Comparison of ENCODE assay signal across 10 cellular contexts in the genomic region with DNA sequence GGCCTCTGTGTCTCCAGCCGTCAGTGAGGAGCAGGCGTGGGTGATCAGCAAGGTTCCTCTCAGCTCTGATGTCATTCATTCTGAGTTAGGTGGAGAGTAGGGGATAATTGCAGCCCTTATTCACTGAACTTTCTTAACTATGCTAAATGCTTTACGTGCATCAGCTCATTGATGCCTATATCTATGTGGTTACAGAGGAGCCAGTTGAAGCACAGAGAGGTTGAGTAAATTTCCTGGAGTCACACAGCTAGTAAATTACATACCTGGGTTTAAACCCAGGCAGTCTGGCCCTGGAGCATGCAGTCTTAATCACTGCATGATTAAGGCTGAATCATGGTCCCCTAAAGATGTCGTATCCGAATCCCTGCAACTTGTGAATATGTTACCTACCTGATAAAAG.
DNase-seq lines count a peak whose midpoint lies in the region; ATAC-seq, FAIRE-seq and TF ChIP-seq lines count a peak whose summit lies in the region.
"Had no signal": no experiment of that assay in that cellular context is flagged by ENCODE, and none has a peak within 500 bp of the region (broad histone marks: within the 10 kb centered on the region; RNA-seq: fewer than 3 reads in every experiment).

No MANE protein-coding gene starts in this region.

- H3K27ac Mint-ChIP-seq in activated CD4-positive, alpha-beta T cell treated with anti-CD3 and anti-CD28 coated beads for 36 hours, result peak overlapping the region; percentile 100
- H3K27ac Mint-ChIP-seq in stimulated activated naive CD8-positive, alpha-beta T cell treated with anti-CD3 and anti-CD28 coated beads, Interleukin-15, Interleukin-2, amounts not matched to agents 100 ng/mL and 50 ng/mL, for 24 hours, result peak overlapping the region; percentile 99

- DNase-seq in activated CD4-positive, alpha-beta T cell treated with anti-CD3 and anti-CD28 coated beads for 36 hours, result peak; percentile 63
- no peak for DNase-seq in activated CD4-positive, alpha-beta T cell treated with anti-CD3 and anti-CD28 coated beads, Interleukin-2, amount 50 U/mL, for 1 hour
- DNase-seq in PC-9 (no peak), H1 (ENCODE audit: low read depth in 1 of 2, low spot score in 2 of 2) (no peak), SW480 (ENCODE audit: low spot score) (no peak), SKM-1 (lab: John Stamatoyannopoulos, UW; ENCODE audit: unreplicated experiment) (no peak)

- H4K5ac ChIP-seq in H1 (ENCODE audit: insufficient read length, low read depth, low read length), result no peak overlapping the region

- no peak overlapping the region for H3K56ac ChIP-seq in H1 (replicated peaks; ENCODE audit: insufficient read length, low read depth, low read length)

- no peak overlapping the region for H2BK120ac ChIP-seq in H1 (replicated peaks; ENCODE audit: low read depth, low read length)

- peaks cover 71% of the 10 kb centered on the region for H3K4me1 Mint-ChIP-seq in activated CD4-positive, alpha-beta T cell treated with anti-CD3 and anti-CD28 coated beads for 36 hours
- peaks cover 91% of the 10 kb centered on the region for H3K4me1 Mint-ChIP-seq in stimulated activated naive CD8-positive, alpha-beta T cell treated with anti-CD3 and anti-CD28 coated beads, Interleukin-15, Interleukin-2, amounts not matched to agents 100 ng/mL and 50 ng/mL, for 24 hours (ENCODE audit: low read depth)

- FAIRE-seq in H1 (lab: Jason Lieb, UNC), result no peak
- FAIRE-seq: islet of Langerhans had no signal

- H3K9me2 ChIP-seq in PC-9 (ENCODE audit: insufficient read depth), result no peaks in the 10 kb centered on the region

- H3K27me3 Mint-ChIP-seq in activated CD4-positive, alpha-beta T cell treated with anti-CD3 and anti-CD28 coated beads for 36 hours, result peaks cover 2% of the 10 kb centered on the region
- H3K27me3 Mint-ChIP-seq in stimulated activated naive CD8-positive, alpha-beta T cell treated with anti-CD3 and anti-CD28 coated beads, Interleukin-15, Interleukin-2, amounts not matched to agents 100 ng/mL and 50 ng/mL, for 24 hours, result peaks cover 9% of the 10 kb centered on the region

- no peak for TF ChIP-seq POLR2A in H1 (IDR thresholded peaks at IDR 0.05; ENCODE audit: control extremely low read depth in 1 of 2, low read depth in 2 of 2, low read length in 2 of 2)

- H3K23me2 ChIP-seq in H1 (ENCODE audit: low read depth, low read length), result no peaks in the 10 kb centered on the region

- H2BK15ac ChIP-seq in H1 (ENCODE audit: low read length), result no peak overlapping the region

- H3K4me3 ChIP-seq in PC-9 (peak overlapping the region; percentile 47; the same call in 1 of the 2 replicates), H1 (ENCODE audit: extremely low read depth in 1 of 4, insufficient read depth in 2 of 4, low read depth in 3 of 4, low read length in 4 of 4) (no peak overlapping the region)
- H3K4me3 ChIP-seq: prostate gland had no signal

- no peak overlapping the region for H3K9ac ChIP-seq in H1 (replicated peaks in 1 of 4; ENCODE audit: extremely low read depth in 1 of 4, low read depth in 3 of 4, low read length in 3 of 4)

- no peak overlapping the region for H3K14ac ChIP-seq in H1 (ENCODE audit: insufficient read length)

- H3K27me3 ChIP-seq in PC-9 (ENCODE audit: insufficient read depth, low read depth) (no peaks in the 10 kb centered on the region), H1 (replicated peaks in 1 of 4; ENCODE audit: control insufficient read depth in 3 of 4, extremely low read depth in 1 of 4, insufficient read depth in 3 of 4, low read length in 3 of 4) (no peaks in the 10 kb centered on the region)

- H2BK5ac ChIP-seq in H1 (ENCODE audit: low read depth, low read length), result no peak overlapping the region

- H3K79me2 ChIP-seq in PC-9 (ENCODE audit: low read depth) (no peaks in the 10 kb centered on the region), H1 (ENCODE audit: control insufficient read depth in 1 of 2, insufficient read depth in 2 of 2, low read length in 2 of 2) (no peaks in the 10 kb centered on the region)

- no peak overlapping the region for H4K8ac ChIP-seq in H1 (ENCODE audit: extremely low read depth, insufficient read depth, low read length)

- no peaks in the 10 kb centered on the region for H3K9me3 ChIP-seq in PC-9 (ENCODE audit: insufficient read depth, low read depth)
- H3K9me3 ChIP-seq in H1 (ENCODE audit: insufficient read depth in 2 of 2, low read depth in 1 of 2, low read length in 1 of 2), result no peaks in the 10 kb centered on the region
- H3K9me3 ChIP-seq: prostate gland had no signal

- no peak for TF ChIP-seq EP300 in H1 (IDR thresholded peaks at IDR 0.05; ENCODE audit: borderline replicate concordance in 1 of 2, low read depth in 2 of 2, low read length in 2 of 2)

- H3K4ac ChIP-seq in H1 (replicated peaks; ENCODE audit: insufficient read length, low read depth, low read length), result no peak overlapping the region

- H3K79me1 ChIP-seq in H1 (ENCODE audit: low read depth, low read length), result no peaks in the 10 kb centered on the region; the same call in 1 of the 2 replicates

- POLR2A ChIA-PET in activated CD4-positive, alpha-beta T cell treated with anti-CD3 and anti-CD28 coated beads for 36 hours (lab: Charles Lee), result interaction anchor here (0.6 to 1.3 kb wide), 3 partner anchors 9 to 131 kb away, joined by 3 to 8 read pairs (median 4); partner anchors contain the start of gene GRK5
- POLR2A ChIA-PET in PC-9 (lab: Charles Lee; ENCODE audit: unreplicated experiment) (interaction anchor here (0.7 kb wide), 1 partner anchor 18 kb away, joined by 3 read pairs; no protein-coding TSS in a partner anchor), H1 (lab: Charles Lee; ENCODE audit: partially characterized antibody) (no interaction called here)

- peaks cover 53% of the 10 kb centered on the region for H3K4me1 ChIP-seq in PC-9 (replicated peaks; ENCODE audit: insufficient read depth)
- no peaks in the 10 kb centered on the region for H3K4me1 ChIP-seq in H1 (replicated peaks in 1 of 4; ENCODE audit: control insufficient read depth in 3 of 4, insufficient read depth in 4 of 4, low read length in 3 of 4)
- H3K4me1 ChIP-seq: prostate gland had no signal

- peak overlapping the region; percentile 80 for H3K4me2 ChIP-seq in PC-9
- H3K4me2 ChIP-seq in H1 (ENCODE audit: insufficient read depth in 1 of 2, low read depth in 2 of 2, low read length in 2 of 2), result no peak overlapping the region

- intact Hi-C loops in activated CD4-positive, alpha-beta T cell treated with anti-CD3 and anti-CD28 coated beads for 36 hours (cut with DNase I, micrococcal nuclease), result loop anchor here (1.0 to 10.0 kb wide), 19 partner anchors 8 to 1652 kb away; partner anchors contain the start of genes GRK5 (in 2 of the 2), RGS10 (in 2 of the 2), BAG3 (in 1 of the 2) and CACUL1 (in 1 of the 2)
- intact Hi-C loops in PC-9 (cut with micrococcal nuclease; ENCODE audit: unreplicated experiment), result loop anchor here (1.0 to 10.0 kb wide), 4 partner anchors 8 to 358 kb away; no protein-coding TSS in a partner anchor

- CTCF ChIA-PET in activated CD4-positive, alpha-beta T cell treated with anti-CD3 and anti-CD28 coated beads for 36 hours (lab: Charles Lee), result interaction anchor here (0.5 to 3.9 kb wide), 8 partner anchors 9 to 107 kb away, joined by 3 to 35 read pairs (median 5); partner anchors contain the start of gene GRK5
- CTCF ChIA-PET in PC-9 (lab: Charles Lee), result no interaction called here
- CTCF ChIA-PET in H1 (lab: Charles Lee; ENCODE audit: partially characterized antibody), result interaction anchor here (0.6 to 1.1 kb wide), 4 partner anchors 15 to 233 kb away, joined by 3 to 4 read pairs (median 3); no protein-coding TSS in a partner anchor

- no peak overlapping the region for H2AFZ ChIP-seq in PC-9
- H2AFZ ChIP-seq in H1 (ENCODE audit: low read length), result no peak overlapping the region

- no peak overlapping the region for H2AK5ac ChIP-seq in H1 (ENCODE audit: low read depth, low read length)

- no TSS peak for BruUV-seq in PC-9 (replicated peaks; lab: Mats Ljungman, UMichigan)

- H4K20me1 ChIP-seq in PC-9 (ENCODE audit: insufficient read depth) (no peaks in the 10 kb centered on the region), H1 (replicated peaks in 1 of 2; ENCODE audit: control insufficient read depth in 1 of 2, insufficient read depth in 2 of 2, low read length in 2 of 2) (no peaks in the 10 kb centered on the region)

- TF ChIP-seq CTCF in PC-9 (conservative IDR thresholded peaks at IDR 0.05), result no peak; the same call in 1 of the 2 replicates
- TF ChIP-seq CTCF in H1 (IDR thresholded peaks at IDR 0.05; ENCODE audit: control extremely low read depth in 1 of 3, insufficient read depth in 1 of 3, low read depth in 1 of 3, low read length in 3 of 3), result no peak

- H3F3A ChIP-seq in PC-9 (ENCODE audit: insufficient read depth, low read depth), result peaks cover 30% of the 10 kb centered on the region

- WGBS in H1 (ENCODE audit: extremely low coverage in 1 of 2, insufficient coverage in 1 of 2, insufficient read length in 1 of 2, insufficient replicate concordance in 2 of 2, low coverage in 1 of 2, low lambda C conversion rate in 2 of 2, missing lambda C conversion rate in 1 of 2), 2 experiments, result 96% methylated on average over 5 of the region's 5 CpGs; no CpG with 5 or more reads in 1 of the 2 experiments

- H2BK12ac ChIP-seq in H1 (ENCODE audit: low read depth, low read length), result no peak overlapping the region

- H3K4me3 Mint-ChIP-seq in activated CD4-positive, alpha-beta T cell treated with anti-CD3 and anti-CD28 coated beads for 36 hours, result peak overlapping the region; percentile 72
- peak overlapping the region; percentile 76 for H3K4me3 Mint-ChIP-seq in stimulated activated naive CD8-positive, alpha-beta T cell treated with anti-CD3 and anti-CD28 coated beads, Interleukin-15, Interleukin-2, amounts not matched to agents 100 ng/mL and 50 ng/mL, for 24 hours

- H3K27ac ChIP-seq in PC-9, result peak overlapping the region; percentile 86
- no peak overlapping the region for H3K27ac ChIP-seq in H1 (ENCODE audit: low read depth, low read length)
- H3K27ac ChIP-seq: prostate gland had no signal

- H3K23ac ChIP-seq in H1 (ENCODE audit: insufficient read length), result no peak overlapping the region

- H3K36me3 ChIP-seq in PC-9 (ENCODE audit: low read depth), result no peaks in the 10 kb centered on the region
- H3K36me3 ChIP-seq in H1 (ENCODE audit: control insufficient read depth in 2 of 4, insufficient read depth in 4 of 4, low read length in 3 of 4), result no peaks in the 10 kb centered on the region
- H3K36me3 ChIP-seq: prostate gland had no signal

- H4K91ac ChIP-seq in H1 (replicated peaks; ENCODE audit: insufficient read length, low read length), result no peak overlapping the region

- peaks cover 2% of the 10 kb centered on the region for H3K36me3 Mint-ChIP-seq in activated CD4-positive, alpha-beta T cell treated with anti-CD3 and anti-CD28 coated beads for 36 hours (ENCODE audit: low read depth)
- no peaks in the 10 kb centered on the region for H3K36me3 Mint-ChIP-seq in stimulated activated naive CD8-positive, alpha-beta T cell treated with anti-CD3 and anti-CD28 coated beads, Interleukin-15, Interleukin-2, amounts not matched to agents 100 ng/mL and 50 ng/mL, for 24 hours (ENCODE audit: low read depth)

- H2BK20ac ChIP-seq in H1 (ENCODE audit: low read length), result no peak overlapping the region

- no peak overlapping the region for H3K18ac ChIP-seq in H1 (ENCODE audit: extremely low read depth, low read length)

- no peaks in the 10 kb centered on the region for H3K9me3 Mint-ChIP-seq in activated CD4-positive, alpha-beta T cell treated with anti-CD3 and anti-CD28 coated beads for 36 hours (ENCODE audit: low read depth)
- no peaks in the 10 kb centered on the region for H3K9me3 Mint-ChIP-seq in stimulated activated naive CD8-positive, alpha-beta T cell treated with anti-CD3 and anti-CD28 coated beads, Interleukin-15, Interleukin-2, amounts not matched to agents 100 ng/mL and 50 ng/mL, for 24 hours

- TF ChIP-seq RAD21 in H1 (IDR thresholded peaks at IDR 0.05 in 1 of 2, conservative IDR thresholded peaks at IDR 0.05 in 1 of 2; ENCODE audit: low read depth in 2 of 2, low read length in 2 of 2), result no peak

- ATAC-seq in activated CD4-positive, alpha-beta T cell treated with anti-CD3 and anti-CD28 coated beads for 36 hours, result peak; percentile 51
- no peak for ATAC-seq in GM18861 (IDR thresholded peaks at IDR 0.05; ENCODE audit: unreplicated experiment)
